In genomic region chr1:232139444-232139843, GRCh38 we compare ENCODE assay signal across 2 cellular contexts.
TF ChIP-seq lines count a peak whose summit lies in the region.

No MANE protein-coding gene starts in this region.

TF ChIP-seq in GM23338, 12 proteins besides CTCF, POLR2A, EP300 and RAD21 (continued from another document):
- no peak for TF ChIP-seq ZNF462 (CRISPR knock-in tag; IDR thresholded peaks at IDR 0.05)
- TF ChIP-seq ETS1 (IDR thresholded peaks at IDR 0.05) = no peak

TF ChIP-seq in WTC11, 78 proteins besides CTCF, POLR2A, EP300 and RAD21 (continued from another document and continues in another):
- TF ChIP-seq ARID4B (CRISPR knock-in tag; IDR thresholded peaks at IDR 0.05; ENCODE audit: borderline replicate concordance) = no peak
- no peak for TF ChIP-seq HMGA2 (CRISPR knock-in tag; IDR thresholded peaks at IDR 0.05)
- TF ChIP-seq IRF2 (CRISPR knock-in tag; IDR thresholded peaks at IDR 0.05; ENCODE audit: borderline replicate concordance, low read depth) = no peak
- peak; percentile 51; the same call in 1 of the 2 replicates for TF ChIP-seq PRRX2 (CRISPR knock-in tag; IDR thresholded peaks at IDR 0.05)
- TF ChIP-seq EMX1 (CRISPR knock-in tag; IDR thresholded peaks at IDR 0.05) = no peak
- no peak for TF ChIP-seq PRDM15 (CRISPR knock-in tag; IDR thresholded peaks at IDR 0.05)
- peak; percentile 37; the same call in 1 of the 2 replicates for TF ChIP-seq ERG (CRISPR knock-in tag; IDR thresholded peaks at IDR 0.05)
- TF ChIP-seq RELA (CRISPR knock-in tag; IDR thresholded peaks at IDR 0.05; ENCODE audit: borderline replicate concordance) = no peak
- no peak for TF ChIP-seq ZNF232 (CRISPR knock-in tag; IDR thresholded peaks at IDR 0.05)
- TF ChIP-seq HMGXB4 (CRISPR knock-in tag; IDR thresholded peaks at IDR 0.05) = no peak
- TF ChIP-seq TEAD1 (CRISPR knock-in tag; IDR thresholded peaks at IDR 0.05) = no peak
- no peak for TF ChIP-seq STAT6 (CRISPR knock-in tag; conservative IDR thresholded peaks at IDR 0.05; ENCODE audit: low read depth)
- no peak for TF ChIP-seq ZMAT4 (CRISPR knock-in tag; IDR thresholded peaks at IDR 0.05)
- TF ChIP-seq NFATC4 (CRISPR knock-in tag; IDR thresholded peaks at IDR 0.05) = no peak
- TF ChIP-seq FOXP1 (CRISPR knock-in tag; IDR thresholded peaks at IDR 0.05; ENCODE audit: borderline replicate concordance) = no peak
- TF ChIP-seq E2F1 (CRISPR knock-in tag; IDR thresholded peaks at IDR 0.05) = no peak
- no peak for TF ChIP-seq KAT7 (CRISPR knock-in tag; IDR thresholded peaks at IDR 0.05; ENCODE audit: borderline replicate concordance)
- no peak for TF ChIP-seq ZBTB43 (CRISPR knock-in tag; IDR thresholded peaks at IDR 0.05)
- TF ChIP-seq JUN (CRISPR knock-in tag; IDR thresholded peaks at IDR 0.05) = no peak
- TF ChIP-seq CREB1 (CRISPR knock-in tag; IDR thresholded peaks at IDR 0.05) = no peak
- TF ChIP-seq ETV6 (CRISPR knock-in tag; IDR thresholded peaks at IDR 0.05) = no peak
- TF ChIP-seq ZNF416 (CRISPR knock-in tag; IDR thresholded peaks at IDR 0.05) = 0 out of 2 replicates have a peak, but pooled peaks have one; percentile 21
- peak; percentile 61; the same call in 1 of the 2 replicates for TF ChIP-seq ZNF671 (CRISPR knock-in tag; IDR thresholded peaks at IDR 0.05)
- TF ChIP-seq MXD4 (CRISPR knock-in tag; IDR thresholded peaks at IDR 0.05; ENCODE audit: borderline replicate concordance) = no peak
- TF ChIP-seq IRF1 (CRISPR knock-in tag; IDR thresholded peaks at IDR 0.05) = no peak
- TF ChIP-seq FOXP4 (CRISPR knock-in tag; IDR thresholded peaks at IDR 0.05) = no peak
- no peak for TF ChIP-seq USF2 (CRISPR knock-in tag; IDR thresholded peaks at IDR 0.05)
- no peak for TF ChIP-seq GRHL2 (CRISPR knock-in tag; IDR thresholded peaks at IDR 0.05; ENCODE audit: insufficient replicate concordance, severe bottlenecking)
- TF ChIP-seq CREM (CRISPR knock-in tag; IDR thresholded peaks at IDR 0.05) = 0 out of 2 replicates have a peak, but pooled peaks have one; percentile 40
- no peak for TF ChIP-seq ATF6 (CRISPR knock-in tag; IDR thresholded peaks at IDR 0.05)
- no peak for TF ChIP-seq ZNF423 (CRISPR knock-in tag; IDR thresholded peaks at IDR 0.05)
- no peak for TF ChIP-seq ZNF138 (CRISPR knock-in tag; conservative IDR thresholded peaks at IDR 0.05)
